In genomic region chr1:91805343-91805801, GRCh38 we compare ENCODE assay signal across 1 cellular context.
TF ChIP-seq lines count a peak whose summit lies in the region.

No MANE protein-coding gene starts in this region.

TF ChIP-seq in GM23338, 12 proteins besides CTCF, POLR2A, EP300 and RAD21 (continued from another document):
- TF ChIP-seq REST (IDR thresholded peaks at IDR 0.05; ENCODE audit: unreplicated experiment), result no peak
TF ChIP-seq in GM23338: peak in this region for 0.
